22 cellular contexts compared by ENCODE assay signal in the genomic region with DNA sequence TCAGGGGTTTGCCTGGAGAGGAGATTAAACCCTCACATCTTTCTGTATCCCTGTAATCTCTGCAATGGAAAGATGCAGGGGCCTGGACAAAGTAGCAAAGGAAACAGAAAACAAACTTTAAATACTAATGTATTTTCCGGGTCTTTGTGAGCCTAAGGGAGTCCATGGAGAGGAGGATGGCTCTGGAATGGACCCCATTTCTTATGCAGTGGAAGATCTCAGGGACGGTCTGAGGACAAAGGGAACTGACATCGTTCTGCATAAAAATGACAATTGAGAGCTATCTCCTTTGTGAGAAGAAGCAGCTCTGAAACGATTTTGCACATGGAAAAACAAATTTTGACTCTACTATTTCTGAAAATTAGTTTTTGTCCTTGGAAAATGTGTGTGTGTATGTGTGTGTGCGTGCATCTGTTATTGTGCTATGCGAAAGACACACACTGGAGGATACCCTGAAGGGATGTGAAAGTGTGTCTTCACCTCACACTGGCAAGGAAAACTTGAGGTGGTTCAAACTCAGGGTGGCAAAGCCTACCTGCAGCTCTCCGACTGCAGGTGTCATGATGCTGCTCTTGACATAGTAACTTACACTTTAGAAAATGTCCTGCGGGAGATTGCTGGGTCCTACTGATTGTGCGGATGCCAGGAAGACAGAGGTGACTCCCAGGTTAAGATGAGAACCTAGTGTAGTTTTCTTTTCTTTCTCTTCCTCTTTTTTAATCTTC.
DNase-seq lines count a peak whose midpoint lies in the region; ATAC-seq, FAIRE-seq and TF ChIP-seq lines count a peak whose summit lies in the region.
"Had no signal": no experiment of that assay in that cellular context is flagged by ENCODE, and none has a peak within 500 bp of the region (broad histone marks: within the 10 kb centered on the region; RNA-seq: fewer than 3 reads in every experiment).

No MANE protein-coding gene starts in this region.

- H3K9me3 ChIP-seq in GM23248 (ENCODE audit: low read depth) (no peaks in the 10 kb centered on the region), H1 (ENCODE audit: insufficient read depth in 2 of 2, low read depth in 1 of 2, low read length in 1 of 2) (peaks cover 5 to 13% of the 10 kb centered on the region in 2 experiments; a peak in 2 of 4 replicates), neural progenitor cell (ENCODE audit: low read depth) (peaks cover 5% of the 10 kb centered on the region)
- H3K9me3 ChIP-seq: MG63, prostate gland had no signal

- H3K4me1 Mint-ChIP-seq in IgD-negative memory B cell, result peaks cover 11 to 21% (median 12%) of the 10 kb centered on the region in 3 donors
- peaks cover 16% of the 10 kb centered on the region for H3K4me1 Mint-ChIP-seq in neural progenitor cell
- H3K4me1 Mint-ChIP-seq: immature natural killer cell, nephron progenitor cell had no signal

- TF ChIP-seq CTCF in H1 (IDR thresholded peaks at IDR 0.05; ENCODE audit: control extremely low read depth in 1 of 3, insufficient read depth in 1 of 3, low read depth in 1 of 3, low read length in 3 of 3) (0 out of 4 replicates have a peak, but pooled peaks of 1 of the 3 experiments have one; percentile 14), neural progenitor cell (IDR thresholded peaks at IDR 0.05) (no peak)

- no peak overlapping the region for H2BK15ac ChIP-seq in H1 (ENCODE audit: low read length)

- no peaks in the 10 kb centered on the region for H3K79me2 ChIP-seq in GM23248 (ENCODE audit: insufficient read depth)
- H3K79me2 ChIP-seq in H1 (ENCODE audit: control insufficient read depth in 1 of 2, insufficient read depth in 2 of 2, low read length in 2 of 2), result no peaks in the 10 kb centered on the region
- H3K79me2 ChIP-seq in neural progenitor cell (ENCODE audit: low read depth), result no peaks in the 10 kb centered on the region

- H3K4me1 ChIP-seq in GM23248 (ENCODE audit: insufficient read depth), result no peaks in the 10 kb centered on the region
- H3K4me1 ChIP-seq in H1 (replicated peaks in 1 of 4; ENCODE audit: control insufficient read depth in 3 of 4, insufficient read depth in 4 of 4, low read length in 3 of 4), result peaks cover 3 to 19% (median 14%) of the 10 kb centered on the region in 4 experiments; a peak in 5 of 7 replicates
- H3K4me1 ChIP-seq in neural progenitor cell, result peaks cover 26% of the 10 kb centered on the region
- H3K4me1 ChIP-seq: prostate gland had no signal

- peak; percentile 16 to 28; a peak in 2 of 4 replicates for TF ChIP-seq RAD21 in H1 (IDR thresholded peaks at IDR 0.05 in 1 of 2, conservative IDR thresholded peaks at IDR 0.05 in 1 of 2; ENCODE audit: low read depth in 2 of 2, low read length in 2 of 2)

- peak overlapping the region; percentile 97; the same call in 1 of the 2 replicates for H2AK5ac ChIP-seq in H1 (ENCODE audit: low read depth, low read length)

- H2AFZ ChIP-seq in GM23248 (peak overlapping the region; percentile 15; the same call in 1 of the 2 replicates), H1 (ENCODE audit: low read length) (no peak overlapping the region), neural progenitor cell (replicated peaks) (peak overlapping the region; percentile 96)

- H3K23me2 ChIP-seq in H1 (ENCODE audit: low read depth, low read length), result no peaks in the 10 kb centered on the region

- H4K5ac ChIP-seq in H1 (ENCODE audit: insufficient read length, low read depth, low read length), result peak overlapping the region; percentile 92

- TF ChIP-seq POLR2A in H1 (IDR thresholded peaks at IDR 0.05; ENCODE audit: control extremely low read depth in 1 of 2, low read depth in 2 of 2, low read length in 2 of 2), result peak in 1 of 2 experiments; percentile 46; a peak in 1 of 3 replicates
- no peak for TF ChIP-seq POLR2A in H54 (IDR thresholded peaks at IDR 0.05; ENCODE audit: low read depth, low read length)

- no peaks in the 10 kb centered on the region for H3K79me1 ChIP-seq in H1 (ENCODE audit: low read depth, low read length)

- H3K14ac ChIP-seq in H1 (ENCODE audit: insufficient read length), result no peak overlapping the region

- no peak overlapping the region for H3K27ac ChIP-seq in GM23248
- H3K27ac ChIP-seq in H1 (ENCODE audit: low read depth, low read length), result peak overlapping the region; percentile 80
- peak overlapping the region; percentile 64 for H3K27ac ChIP-seq in neural progenitor cell
- H3K27ac ChIP-seq: C4-2B, prostate gland had no signal

- H4K91ac ChIP-seq in H1 (replicated peaks; ENCODE audit: insufficient read length, low read length), result peak overlapping the region; percentile 99

- no peaks in the 10 kb centered on the region for H3F3A ChIP-seq in GM23248 (ENCODE audit: insufficient read depth)
- H3F3A ChIP-seq in neural progenitor cell (ENCODE audit: low read depth), result peaks cover 22% of the 10 kb centered on the region

- H3K4me3 ChIP-seq in GM23248, result no peak overlapping the region
- peak overlapping the region in 3 of 4 experiments; percentile 2 to 37 (median 9); a peak in 4 of 8 replicates for H3K4me3 ChIP-seq in H1 (ENCODE audit: extremely low read depth in 1 of 4, insufficient read depth in 2 of 4, low read depth in 3 of 4, low read length in 4 of 4)
- H3K4me3 ChIP-seq in neural progenitor cell, result peak overlapping the region; percentile 30
- H3K4me3 ChIP-seq: MG63, prostate gland had no signal

- H3K9me3 Mint-ChIP-seq in IgD-negative memory B cell (peaks cover 0 to 1% (median 0%) of the 10 kb centered on the region in 3 donors), neural progenitor cell (peaks cover 10% of the 10 kb centered on the region)
- H3K9me3 Mint-ChIP-seq: activated naive CD4-positive, alpha-beta T cell treated with anti-CD3 and anti-CD28 coated beads for 36 hours; immature natural killer cell had no signal

- no peaks in the 10 kb centered on the region for H3K27me3 ChIP-seq in GM23248 (replicated peaks; ENCODE audit: insufficient read depth)
- H3K27me3 ChIP-seq in H1 (replicated peaks in 1 of 4; ENCODE audit: control insufficient read depth in 3 of 4, extremely low read depth in 1 of 4, insufficient read depth in 3 of 4, low read length in 3 of 4), result no peaks in the 10 kb centered on the region
- no peaks in the 10 kb centered on the region for H3K27me3 ChIP-seq in neural progenitor cell
- H3K27me3 ChIP-seq: MG63 had no signal

- H3K36me3 ChIP-seq in GM23248 (ENCODE audit: low read depth) (no peaks in the 10 kb centered on the region), H1 (ENCODE audit: control insufficient read depth in 2 of 4, insufficient read depth in 4 of 4, low read length in 3 of 4) (peaks cover 0 to 6% (median 0%) of the 10 kb centered on the region in 4 experiments; a peak in 1 of 8 replicates), neural progenitor cell (no peaks in the 10 kb centered on the region)
- H3K36me3 ChIP-seq: MG63, prostate gland had no signal

- H3K36me3 Mint-ChIP-seq in IgD-negative memory B cell (peaks cover 2% of the 10 kb centered on the region), neural progenitor cell (no peaks in the 10 kb centered on the region)
- H3K36me3 Mint-ChIP-seq: immature natural killer cell had no signal

- FAIRE-seq in H1 (lab: Jason Lieb, UNC), result peak; percentile 97
- no peak for FAIRE-seq in H54 (lab: Jason Lieb, UNC)

- H4K8ac ChIP-seq in H1 (ENCODE audit: extremely low read depth, insufficient read depth, low read length), result no peak overlapping the region

- H3K4me3 Mint-ChIP-seq in IgD-negative memory B cell, result peak overlapping the region in 3 of 4 donors; percentile 17 to 88 (median 74)
- peak overlapping the region; percentile 17 for H3K4me3 Mint-ChIP-seq in neural progenitor cell
- H3K4me3 Mint-ChIP-seq: activated naive CD4-positive, alpha-beta T cell treated with anti-CD3 and anti-CD28 coated beads for 36 hours; activated T-cell treated with anti-CD3 and anti-CD28 coated beads, Interleukin-2, amount 50 U/mL, for 4 hours; dendritic cell treated with granulocyte-macrophage colony-stimulating factor and Interleukin-4, amounts not matched to agents 40 ng/mL and 50 ng/mL, for 4 days; immature natural killer cell; nephron progenitor cell had no signal

- peak overlapping the region; percentile 86 for H3K4ac ChIP-seq in H1 (replicated peaks; ENCODE audit: insufficient read length, low read depth, low read length)

- no peak overlapping the region for H3K9ac ChIP-seq in GM23248
- H3K9ac ChIP-seq in H1 (replicated peaks in 1 of 4; ENCODE audit: extremely low read depth in 1 of 4, low read depth in 3 of 4, low read length in 3 of 4), result peak overlapping the region in 1 of 4 experiments; percentile 29; a peak in 4 of 7 replicates
- H3K9ac ChIP-seq in neural progenitor cell, result no peak overlapping the region

- H3K27me3 Mint-ChIP-seq in IgD-negative memory B cell (peaks cover 1% of the 10 kb centered on the region), neural progenitor cell (ENCODE audit: insufficient read depth, low read depth) (peaks cover 2% of the 10 kb centered on the region)

- POLR2A ChIA-PET in H1 (lab: Charles Lee; ENCODE audit: partially characterized antibody), result interaction anchor here (0.8 to 3.2 kb wide), 5 partner anchors 109 to 155 kb away, joined by 3 to 15 read pairs (median 5); a partner anchor contains a TSS

- peak overlapping the region; percentile 100 for H2BK120ac ChIP-seq in H1 (replicated peaks; ENCODE audit: low read depth, low read length)

- DNase-seq in GM23248 (no peak), H1 (ENCODE audit: low read depth in 1 of 2, low spot score in 2 of 2) (peak; percentile 52 to 57), neural progenitor cell (ENCODE audit: low spot score) (peak; percentile 23), anterior cingulate cortex (lab: John Stamatoyannopoulos, UW) (no peak), NCI-H345 treated with DMSO at 0.1 percent for 48 hours (lab: John Stamatoyannopoulos, UW; ENCODE audit: unreplicated experiment) (no peak), H54 (ENCODE audit: insufficient read length, low spot score) (no peak)
- DNase-seq: activated CD4-positive, alpha-beta T cell treated with anti-CD3 and anti-CD28 coated beads for 1 hour; activated naive CD4-positive, alpha-beta T cell treated with anti-CD3 and anti-CD28 coated beads for 36 hours; activated T-cell treated with anti-CD3 and anti-CD28 coated beads, Interleukin-2, amount 50 U/mL, for 4 hours; amniotic stem cell; immature natural killer cell; MG63; NCI-H1694; nephron progenitor cell; PC-3; SHP77 had no signal

- H3K4me2 ChIP-seq in GM23248 (ENCODE audit: unreplicated experiment), result no peak overlapping the region
- peak overlapping the region; percentile 66 to 85 for H3K4me2 ChIP-seq in H1 (ENCODE audit: insufficient read depth in 1 of 2, low read depth in 2 of 2, low read length in 2 of 2)
- peak overlapping the region; percentile 74 for H3K4me2 ChIP-seq in neural progenitor cell

- peak overlapping the region; percentile 100 for H2BK20ac ChIP-seq in H1 (ENCODE audit: low read length)

- no peak overlapping the region for H3K23ac ChIP-seq in H1 (ENCODE audit: insufficient read length)

- H2BK5ac ChIP-seq in H1 (ENCODE audit: low read depth, low read length), result peak overlapping the region; percentile 100

- no peaks in the 10 kb centered on the region for H3K9me2 ChIP-seq in GM23248 (ENCODE audit: insufficient read depth)

- ATAC-seq in HG03571 (IDR thresholded peaks at IDR 0.05; ENCODE audit: unreplicated experiment), result no peak
- ATAC-seq: activated T-cell treated with anti-CD3 and anti-CD28 coated beads, Interleukin-2, amount 50 U/mL, for 4 hours; left lobe of liver; PC-3 had no signal

- H3K27ac Mint-ChIP-seq in IgD-negative memory B cell (peak overlapping the region in 1 of 3 donors; percentile 69), neural progenitor cell (peak overlapping the region; percentile 70)
- H3K27ac Mint-ChIP-seq: activated naive CD4-positive, alpha-beta T cell treated with anti-CD3 and anti-CD28 coated beads for 36 hours; dendritic cell treated with granulocyte-macrophage colony-stimulating factor and Interleukin-4, amounts not matched to agents 40 ng/mL and 50 ng/mL, for 4 days; immature natural killer cell; nephron progenitor cell had no signal

- CTCF ChIA-PET in H1 (lab: Charles Lee; ENCODE audit: partially characterized antibody), result interaction anchor here (1.2 to 2.9 kb wide), 2 partner anchors 37 to 108 kb away, joined by 3 to 11 read pairs; no protein-coding TSS in a partner anchor

- 70 to 75% methylated on average over 9 of the region's 9 CpGs for WGBS in GM23248 (ENCODE audit: low coverage in 1 of 2, low lambda C conversion rate in 2 of 2, missing lambda C conversion rate in 2 of 2), 2 experiments
- WGBS in H1 (ENCODE audit: extremely low coverage in 1 of 2, insufficient coverage in 1 of 2, insufficient read length in 1 of 2, insufficient replicate concordance in 2 of 2, low coverage in 1 of 2, low lambda C conversion rate in 2 of 2, missing lambda C conversion rate in 1 of 2), 2 experiments, result 2% methylated on average over 9 of the region's 9 CpGs; no CpG with 5 or more reads in 1 of the 2 experiments

- H4K20me1 ChIP-seq in GM23248 (ENCODE audit: insufficient read depth), result no peaks in the 10 kb centered on the region
- H4K20me1 ChIP-seq in H1 (replicated peaks in 1 of 2; ENCODE audit: control insufficient read depth in 1 of 2, insufficient read depth in 2 of 2, low read length in 2 of 2), result no peaks in the 10 kb centered on the region
- H4K20me1 ChIP-seq in neural progenitor cell (ENCODE audit: low read depth), result no peaks in the 10 kb centered on the region

- in situ Hi-C loops in GM23248 (cut with MboI), result no loop called here

- no peak for TF ChIP-seq EP300 in H1 (IDR thresholded peaks at IDR 0.05; ENCODE audit: borderline replicate concordance in 1 of 2, low read depth in 2 of 2, low read length in 2 of 2)

- peak overlapping the region; percentile 90 for H3K56ac ChIP-seq in H1 (replicated peaks; ENCODE audit: insufficient read length, low read depth, low read length)

- H2BK12ac ChIP-seq in H1 (ENCODE audit: low read depth, low read length), result peak overlapping the region; percentile 98; the same call in 1 of the 2 replicates

- H3K18ac ChIP-seq in H1 (ENCODE audit: extremely low read depth, low read length), result peak overlapping the region; percentile 99

Comparison
In these comparisons a context has a peak if more than half of its experiments do, and no peak if none do; other contexts are left out.
1. DNase-seq: peak in H1 (2 of 2) and neural progenitor cell (single experiment); none in GM23248 (single experiment), anterior cingulate cortex (0 of 58), NCI-H345 treated with DMSO at 0.1 percent for 48 hours (single experiment) and H54 (single experiment).